Comparison of ENCODE assay signal across 16 cellular contexts in genomic region chr19:8404391-8405151, GRCh38. TPM values are rescaled to one million over a fixed set of nuclear protein-coding genes. Genes with fewer than 3 reads are reported as not detected.
"Had no signal": no experiment of that assay in that cellular context is flagged by ENCODE, and none has a peak within 500 bp of the region (broad histone marks: within the 10 kb centered on the region; RNA-seq: fewer than 3 reads in every experiment).

No MANE protein-coding gene starts in this region.

- H3K27ac Mint-ChIP-seq: activated naive CD4-positive, alpha-beta T cell treated with anti-CD3 and anti-CD28 coated beads, Interleukin-2, amount 10 ng/mL, durations not matched to agents 7 days and 5 days; endodermal cell; natural killer cell; stimulated activated effector memory CD8-positive, alpha-beta T cell treated with anti-CD3 and anti-CD28 coated beads, Interleukin-12 subunit alpha, Interleukin-12 subunit beta, amount 100 ng/mL, for 72 hours; T-helper 2 cell treated with Interferon-gamma antibody and Interleukin-4, amounts not matched to agents 5 μg/mL and 100 μg/mL, for 36 hours had no signal

- H3K4me3 ChIP-seq: cardiac muscle cell, dorsolateral prefrontal cortex, gastroesophageal sphincter, left lung, prostate gland had no signal

- H3K4me1 Mint-ChIP-seq: activated naive CD4-positive, alpha-beta T cell treated with anti-CD3 and anti-CD28 coated beads, Interleukin-2, amount 10 ng/mL, durations not matched to agents 7 days and 5 days; endodermal cell had no signal

- H3K9me3 ChIP-seq: gastroesophageal sphincter, left lung, prostate gland had no signal

- ATAC-seq: activated CD4-positive, CD25-positive, alpha-beta regulatory T cell treated with anti-CD3 and anti-CD28 coated beads, Interleukin-2, amount 50 U/mL, for 24 hours; gastroesophageal sphincter; left lung; natural killer cell; stimulated activated effector memory CD8-positive, alpha-beta T cell treated with anti-CD3 and anti-CD28 coated beads, Interleukin-12 subunit alpha, Interleukin-12 subunit beta, amount 100 ng/mL, for 72 hours had no signal

- H3K4me1 ChIP-seq: gastroesophageal sphincter, left lung, prostate gland had no signal

- H3K27me3 ChIP-seq: cardiac muscle cell, dorsolateral prefrontal cortex, gastroesophageal sphincter, left lung had no signal

- H3K9me3 Mint-ChIP-seq: activated naive CD4-positive, alpha-beta T cell treated with anti-CD3 and anti-CD28 coated beads, Interleukin-2, amount 10 ng/mL, durations not matched to agents 7 days and 5 days; endodermal cell; natural killer cell; stimulated activated effector memory CD8-positive, alpha-beta T cell treated with anti-CD3 and anti-CD28 coated beads, Interleukin-12 subunit alpha, Interleukin-12 subunit beta, amount 100 ng/mL, for 72 hours; T-helper 2 cell treated with Interferon-gamma antibody and Interleukin-4, amounts not matched to agents 5 μg/mL and 100 μg/mL, for 36 hours had no signal

- H3K27me3 Mint-ChIP-seq: activated naive CD4-positive, alpha-beta T cell treated with anti-CD3 and anti-CD28 coated beads, Interleukin-2, amount 10 ng/mL, durations not matched to agents 7 days and 5 days had no signal

- H3K36me3 Mint-ChIP-seq: natural killer cell had no signal

- H3K27ac ChIP-seq: cardiac muscle cell, gastroesophageal sphincter, left lung, prostate gland had no signal

- H3K4me3 Mint-ChIP-seq: activated naive CD4-positive, alpha-beta T cell treated with anti-CD3 and anti-CD28 coated beads, Interleukin-2, amount 10 ng/mL, durations not matched to agents 7 days and 5 days; endodermal cell; natural killer cell; stimulated activated effector memory CD8-positive, alpha-beta T cell treated with anti-CD3 and anti-CD28 coated beads, Interleukin-12 subunit alpha, Interleukin-12 subunit beta, amount 100 ng/mL, for 72 hours; T-helper 2 cell treated with Interferon-gamma antibody and Interleukin-4, amounts not matched to agents 5 μg/mL and 100 μg/mL, for 36 hours had no signal

- DNase-seq: activated CD4-positive, alpha-beta T cell treated with anti-CD3 and anti-CD28 coated beads, Interleukin-2, amount 50 U/mL, for 1 hour; activated naive CD4-positive, alpha-beta T cell treated with anti-CD3 and anti-CD28 coated beads, Interleukin-2, amount 10 ng/mL, durations not matched to agents 7 days and 5 days; activated T-cell treated with anti-CD3 and anti-CD28 coated beads for 4 hours; dorsolateral prefrontal cortex; endodermal cell; erythroblast; left lung; mesendoderm; natural killer cell; nucleus accumbens had no signal

RNA-seq across cellular contexts. Expression of gene ANGPTL4, which starts 40.6 kb away (rescaled TPM):
- total RNA-seq: natural killer cell had no signal
